Comparison of ENCODE assay signal across 14 cellular contexts in the genomic region with DNA sequence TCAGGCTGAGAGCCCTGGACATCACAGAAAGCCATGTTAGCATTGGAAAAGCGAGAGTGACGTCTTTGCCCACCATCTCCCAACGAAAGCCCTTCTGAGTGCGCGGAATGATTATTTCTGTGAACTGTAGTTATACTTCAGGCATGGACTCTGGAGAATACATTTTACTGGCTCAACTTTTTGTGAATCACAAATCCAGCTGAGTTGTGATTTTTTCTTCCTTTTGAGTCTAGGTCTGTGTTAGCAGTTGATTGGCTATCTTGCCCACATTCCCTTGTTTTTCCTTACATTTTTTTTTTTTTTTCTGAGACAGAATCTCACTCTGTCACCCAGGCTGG.
A peak's percentile ranks its signal among the peaks of the same experiment; 100 is the strongest.
DNase-seq lines count a peak whose midpoint lies in the region; ATAC-seq, FAIRE-seq and TF ChIP-seq lines count a peak whose summit lies in the region.
"Had no signal": no experiment of that assay in that cellular context is flagged by ENCODE, and none has a peak within 500 bp of the region (broad histone marks: within the 10 kb centered on the region; RNA-seq: fewer than 3 reads in every experiment).

No MANE protein-coding gene starts in this region.

- H3K56ac ChIP-seq in mesendoderm (ENCODE audit: low read length), result no peak overlapping the region

- no peaks in the 10 kb centered on the region for H3K36me3 ChIP-seq in GM23338 (ENCODE audit: insufficient read depth)
- H3K36me3 ChIP-seq in K562 (ENCODE audit: control insufficient read depth, insufficient read depth, low read length), result no peaks in the 10 kb centered on the region
- H3K36me3 ChIP-seq in mesendoderm (ENCODE audit: control insufficient read depth, insufficient read depth, low read length), result no peaks in the 10 kb centered on the region
- H3K36me3 ChIP-seq in prostate gland, result no peaks in the 10 kb centered on the region

- H4K8ac ChIP-seq in mesendoderm (ENCODE audit: low read depth, low read length), result no peak overlapping the region

- H3K4me1 Mint-ChIP-seq in GM23338, result no peaks in the 10 kb centered on the region
- H3K4me1 Mint-ChIP-seq in endothelial cell (ENCODE audit: unreplicated experiment), result peaks cover 28% of the 10 kb centered on the region
- H3K4me1 Mint-ChIP-seq: CD8-positive, alpha-beta memory T cell had no signal

- H3K27ac ChIP-seq in GM23338 (ENCODE audit: low read depth), result no peak overlapping the region
- peak overlapping the region; percentile 56 for H3K27ac ChIP-seq in K562 (ENCODE audit: extremely low read depth, low read depth, low read length)
- H3K27ac ChIP-seq in mesendoderm (ENCODE audit: low read depth, low read length), result no peak overlapping the region
- peak overlapping the region; percentile 38 to 56 for H3K27ac ChIP-seq in prostate gland

- H2BK120ac ChIP-seq in mesendoderm (ENCODE audit: low read depth, low read length), result no peak overlapping the region

- TF ChIP-seq RAD21 in K562 (CRISPR knock-in tag; conservative IDR thresholded peaks at IDR 0.05 in 1 of 2, IDR thresholded peaks at IDR 0.05 in 1 of 2), result no peak

- H3K4me1 ChIP-seq in GM23338 (ENCODE audit: insufficient read depth), result no peaks in the 10 kb centered on the region
- H3K4me1 ChIP-seq in K562 (replicated peaks in 1 of 2; ENCODE audit: control insufficient read depth in 2 of 2, insufficient read depth in 2 of 2, low read length in 2 of 2), result peaks cover 3 to 12% of the 10 kb centered on the region in 2 experiments; a peak in 3 of 5 replicates
- H3K4me1 ChIP-seq in mesendoderm (ENCODE audit: control insufficient read depth, low read depth, low read length), result no peaks in the 10 kb centered on the region
- H3K4me1 ChIP-seq in prostate gland (replicated peaks), result peaks cover 10% of the 10 kb centered on the region

- H2AK5ac ChIP-seq in mesendoderm (ENCODE audit: low read length), result no peak overlapping the region

- no peak overlapping the region for H2BK15ac ChIP-seq in mesendoderm (replicated peaks; ENCODE audit: low read depth)

- H3K36me3 Mint-ChIP-seq in GM23338 (ENCODE audit: low read depth) (no peaks in the 10 kb centered on the region), endothelial cell (ENCODE audit: low read depth, unreplicated experiment) (no peaks in the 10 kb centered on the region)
- H3K36me3 Mint-ChIP-seq: CD8-positive, alpha-beta memory T cell had no signal

- H3K4me3 Mint-ChIP-seq in GM23338 (no peak overlapping the region), endothelial cell (ENCODE audit: unreplicated experiment) (no peak overlapping the region)
- H3K4me3 Mint-ChIP-seq: CD8-positive, alpha-beta memory T cell had no signal

- POLR2A ChIA-PET in K562 (lab: Yijun Ruan, JAX), result no interaction called here

- H4K5ac ChIP-seq in mesendoderm (ENCODE audit: low read length), result no peak overlapping the region

- H4K20me1 ChIP-seq in GM23338 (replicated peaks; ENCODE audit: insufficient read depth) (no peaks in the 10 kb centered on the region), K562 (replicated peaks; ENCODE audit: control insufficient read depth, insufficient read depth, low read length) (no peaks in the 10 kb centered on the region)

- H3K4me2 ChIP-seq in GM23338 (no peak overlapping the region), K562 (ENCODE audit: insufficient read depth, low read length) (peak overlapping the region; percentile 73), mesendoderm (ENCODE audit: low read length) (no peak overlapping the region)

- no peaks in the 10 kb centered on the region for H3K9me1 ChIP-seq in K562 (ENCODE audit: control insufficient read depth, insufficient read depth, low read length)

- no peak overlapping the region for H3K4ac ChIP-seq in mesendoderm (ENCODE audit: low read depth, low read length)

- TF ChIP-seq EP300 in K562 (IDR thresholded peaks at IDR 0.05; ENCODE audit: low read length), result no peak

- BruUV-seq in K562 (replicated peaks; lab: Mats Ljungman, UMichigan), result no TSS peak

- intact Hi-C loops in K562 (cut with micrococcal nuclease), result loop anchor here (5.0 kb wide), 1 partner anchor 44 kb away; no protein-coding TSS in a partner anchor
- intact Hi-C loops in prostate gland (cut with DNase I), result no loop called here

- H3K23ac ChIP-seq in mesendoderm (ENCODE audit: low read length), result no peak overlapping the region

- TF ChIP-seq CTCF in GM23338 (conservative IDR thresholded peaks at IDR 0.05; ENCODE audit: low read depth in 2 of 2), result no peak
- TF ChIP-seq CTCF in K562 (IDR thresholded peaks at IDR 0.05 in 2 of 3, conservative IDR thresholded peaks at IDR 0.05 in 1 of 3; ENCODE audit: insufficient read depth in 2 of 3, low read depth in 1 of 3, low read length in 3 of 3), result no peak
- TF ChIP-seq CTCF in prostate gland (IDR thresholded peaks at IDR 0.05), result no peak
- no peak for TF ChIP-seq CTCF in endothelial cell (IDR thresholded peaks at IDR 0.05; ENCODE audit: unreplicated experiment)

- in situ Hi-C loops in K562 (cut with MboI), result no loop called here

- H3K9me2 ChIP-seq in GM23338 (ENCODE audit: insufficient read depth), result no peaks in the 10 kb centered on the region

- DNase-seq in GM23338 (ENCODE audit: low spot score), result no peak
- no peak for DNase-seq in K562 (ENCODE audit: extremely low read depth in 1 of 4, low spot score in 3 of 4)
- no peak for DNase-seq in mesendoderm
- DNase-seq in prostate gland (ENCODE audit: low spot score), result no peak
- no peak for DNase-seq in NCI-H146 treated with DMSO at 0.1 percent for 48 hours (lab: John Stamatoyannopoulos, UW; ENCODE audit: unreplicated experiment)
- DNase-seq in endothelial cell (ENCODE audit: low spot score), result no peak
- DNase-seq: CD8-positive, alpha-beta memory T cell; DMS 273 treated with DMSO at 0.1 percent for 48 hours; Karpas-422; NCI-H2029 treated with DMSO at 0.1 percent for 48 hours; SIG-M5 had no signal

- H3K79me1 ChIP-seq in mesendoderm (ENCODE audit: low read length), result no peaks in the 10 kb centered on the region

- H3K4me3 ChIP-seq in GM23338 (no peak overlapping the region), K562 (no peak overlapping the region), mesendoderm (ENCODE audit: low read length) (no peak overlapping the region), prostate gland (no peak overlapping the region)

- H3K27me3 ChIP-seq in GM23338 (ENCODE audit: insufficient read depth) (no peaks in the 10 kb centered on the region), K562 (ENCODE audit: control insufficient read depth in 2 of 2, insufficient read depth in 2 of 2, low read length in 2 of 2) (no peaks in the 10 kb centered on the region), mesendoderm (ENCODE audit: insufficient read depth, low read length, poor library complexity) (no peaks in the 10 kb centered on the region), prostate gland (replicated peaks; ENCODE audit: insufficient read depth) (no peaks in the 10 kb centered on the region)

- no peaks in the 10 kb centered on the region for H3F3A ChIP-seq in GM23338 (replicated peaks; ENCODE audit: low read depth)

- no peaks in the 10 kb centered on the region for H3K9me3 Mint-ChIP-seq in GM23338
- no peaks in the 10 kb centered on the region for H3K9me3 Mint-ChIP-seq in endothelial cell (ENCODE audit: unreplicated experiment)

- WGBS in K562 (ENCODE audit: insufficient coverage, low coverage, missing lambda C conversion rate), result 6% methylated on average over 5 of the region's 5 CpGs
- no CpG with 5 or more reads among the region's 5 CpGs for WGBS in mesendoderm (ENCODE audit: extremely low coverage, insufficient coverage, low lambda C conversion rate)
- 63% methylated on average over 5 of the region's 5 CpGs for WGBS in prostate gland

- H3K79me2 ChIP-seq in GM23338 (replicated peaks; ENCODE audit: insufficient read depth) (no peaks in the 10 kb centered on the region), K562 (ENCODE audit: control insufficient read depth, insufficient read depth, low read length) (no peaks in the 10 kb centered on the region), mesendoderm (ENCODE audit: control insufficient read depth, insufficient read depth, low read length) (no peaks in the 10 kb centered on the region)

- peak overlapping the region; percentile 20 for H3K18ac ChIP-seq in mesendoderm (ENCODE audit: low read length)

- H2AFZ ChIP-seq in GM23338 (peak overlapping the region; percentile 89), K562 (ENCODE audit: low read depth, low read length) (peak overlapping the region; percentile 87)

- no peak for TF ChIP-seq POLR2A in K562 (conservative IDR thresholded peaks at IDR 0.05)
- no peak for TF ChIP-seq POLR2A in prostate gland (IDR thresholded peaks at IDR 0.05)

- H3K27ac Mint-ChIP-seq in GM23338 (no peak overlapping the region), endothelial cell (ENCODE audit: unreplicated experiment) (no peak overlapping the region)
- H3K27ac Mint-ChIP-seq: CD8-positive, alpha-beta memory T cell had no signal

- H3K9me3 ChIP-seq in K562 (replicated peaks; ENCODE audit: control insufficient read depth, insufficient read depth, low read depth, low read length), result peaks cover 2% of the 10 kb centered on the region; the same call in 1 of the 2 replicates
- H3K9me3 ChIP-seq in prostate gland, result no peaks in the 10 kb centered on the region

- peak overlapping the region; percentile 26 to 56; a peak in 3 of 4 replicates for H3K9ac ChIP-seq in K562 (ENCODE audit: insufficient read depth in 1 of 2, low read depth in 2 of 2, low read length in 2 of 2)
- H3K9ac ChIP-seq in mesendoderm (ENCODE audit: low read length), result no peak overlapping the region

- FAIRE-seq in K562 (lab: Jason Lieb, UNC), result no peak
- FAIRE-seq: RCC 7860 had no signal

- CTCF ChIA-PET in K562 (lab: Yijun Ruan, JAX; ENCODE audit: low intra/inter-chr PET ratio), result no interaction called here

- ATAC-seq in GM23338, result no peak
- ATAC-seq in K562, result no peak
- no peak for ATAC-seq in GM19467 (IDR thresholded peaks at IDR 0.05; ENCODE audit: unreplicated experiment)
- no peak for ATAC-seq in GM18909 (IDR thresholded peaks at IDR 0.05; ENCODE audit: poor library complexity, unreplicated experiment)

- H3K27me3 Mint-ChIP-seq in GM23338 (ENCODE audit: insufficient read depth, low read depth, poor library complexity), result no peaks in the 10 kb centered on the region
- peaks cover 5% of the 10 kb centered on the region for H3K27me3 Mint-ChIP-seq in endothelial cell (ENCODE audit: unreplicated experiment)

- no peak overlapping the region for H2BK5ac ChIP-seq in mesendoderm (ENCODE audit: low read length)

TF ChIP-seq in K562, 482 proteins besides CTCF, POLR2A, EP300 and RAD21:
- TF ChIP-seq ZNF316 (IDR thresholded peaks at IDR 0.05), result peak; percentile 21; the same call in 1 of the 2 replicates
- no peak for TF ChIP-seq HSF4 (CRISPR knock-in tag; IDR thresholded peaks at IDR 0.05; ENCODE audit: borderline replicate concordance)
- TF ChIP-seq C11orf30 (IDR thresholded peaks at IDR 0.05; ENCODE audit: low read depth), result 0 out of 2 replicates have a peak, but pooled peaks have one; percentile 3
- no peak for TF ChIP-seq SMAD1 (IDR thresholded peaks at IDR 0.05; ENCODE audit: low read depth, low read length, partially characterized antibody)

Comparison
In these comparisons a context has a peak if more than half of its experiments do, and no peak if none do; other contexts are left out.
1. H3K27ac ChIP-seq: peak in K562 (single experiment) and prostate gland (2 of 2); none in GM23338 (single experiment) and mesendoderm (single experiment).